ENCODE assay signal across 8 cellular contexts in the genomic region with DNA sequence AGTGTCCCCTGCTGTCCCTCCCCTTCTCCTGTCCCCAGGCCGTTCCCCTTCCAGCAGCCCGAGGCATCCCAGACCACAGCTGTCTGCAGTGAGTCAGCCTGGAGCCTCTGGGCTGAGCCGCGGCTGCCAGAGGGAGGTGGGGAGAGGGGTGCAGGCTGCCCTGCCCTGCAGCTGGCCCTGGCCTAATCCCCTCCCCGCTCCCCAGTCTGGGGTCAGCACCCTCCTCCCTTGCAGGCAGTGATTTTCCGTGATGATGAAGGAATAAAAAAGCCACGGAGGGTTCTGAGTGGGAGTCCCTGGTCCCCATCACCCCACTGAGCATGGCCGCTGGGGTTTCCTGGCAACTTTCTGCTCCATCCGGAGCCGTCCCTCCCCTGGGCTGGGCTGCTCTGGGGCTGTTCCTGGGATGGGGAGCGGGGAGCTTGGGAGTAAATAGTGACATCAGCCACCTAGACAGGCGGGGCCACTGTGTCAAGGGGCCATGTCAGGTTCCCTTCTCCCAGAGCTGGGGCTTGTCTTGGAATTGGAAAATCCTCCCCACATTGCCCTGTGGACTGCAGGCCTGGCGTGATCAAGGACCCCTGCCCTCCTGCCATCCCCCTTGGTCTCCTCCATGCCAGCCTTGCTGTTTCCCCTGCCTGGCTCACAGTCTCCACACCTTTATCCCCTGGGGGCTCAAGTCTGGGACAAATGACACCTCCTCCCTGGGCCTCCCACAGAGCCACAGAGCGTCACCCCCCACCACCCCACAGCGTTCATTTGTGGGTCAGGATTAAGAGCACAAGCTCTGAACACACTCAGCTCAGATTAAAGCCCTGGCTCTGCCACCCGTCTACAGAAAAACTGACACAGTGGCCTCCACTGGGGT. TPM values are rescaled to one million over a fixed set of nuclear protein-coding genes. Genes with fewer than 3 reads are reported as not detected.
DNase-seq lines count a peak whose midpoint lies in the region; ATAC-seq and TF ChIP-seq lines count a peak whose summit lies in the region.

No MANE protein-coding gene starts in this region.

- 0 out of 2 replicates have a peak overlapping the region, but pooled peaks have one; percentile 19 for H3K27ac ChIP-seq in GM23338 (ENCODE audit: low read depth)

- no peaks in the 10 kb centered on the region for H3K9me3 ChIP-seq in mucosa of stomach (ENCODE audit: control insufficient read depth, low read length)

- H3K4me3 ChIP-seq in GM23338 (no peak overlapping the region), epithelial cell of esophagus (ENCODE audit: low read length) (no peak overlapping the region), mucosa of stomach (ENCODE audit: low read length) (no peak overlapping the region)

- H3K79me2 ChIP-seq in GM23338 (replicated peaks; ENCODE audit: insufficient read depth): no peaks in the 10 kb centered on the region

- TF ChIP-seq CTCF in GM23338 (conservative IDR thresholded peaks at IDR 0.05; ENCODE audit: low read depth in 2 of 2) (no peak), epithelial cell of esophagus (IDR thresholded peaks at IDR 0.05; ENCODE audit: insufficient read depth, low read depth, low read length, missing control alignments) (no peak)

- no peaks in the 10 kb centered on the region; the same call in 1 of the 2 replicates for H4K20me1 ChIP-seq in GM23338 (replicated peaks; ENCODE audit: insufficient read depth)

- peaks cover 35% of the 10 kb centered on the region for H3F3A ChIP-seq in GM23338 (replicated peaks; ENCODE audit: low read depth)

- H3K36me3 Mint-ChIP-seq in GM23338 (ENCODE audit: low read depth): peaks cover 3% of the 10 kb centered on the region; the same call in 1 of the 3 replicates

- H3K9me3 Mint-ChIP-seq in GM23338: peaks cover 6% of the 10 kb centered on the region; the same call in 1 of the 3 replicates

- peak overlapping the region; percentile 30 for H3K9ac ChIP-seq in mucosa of stomach (ENCODE audit: low read length)

- H3K27me3 ChIP-seq in GM23338 (ENCODE audit: insufficient read depth) (no peaks in the 10 kb centered on the region), mucosa of stomach (ENCODE audit: control insufficient read depth, insufficient read depth, low read length) (no peaks in the 10 kb centered on the region)

- H3K4me2 ChIP-seq in GM23338: peak overlapping the region; percentile 55; the same call in 1 of the 2 replicates

- no peak overlapping the region for H3K27ac Mint-ChIP-seq in GM23338

- peaks cover 26% of the 10 kb centered on the region for H3K27me3 Mint-ChIP-seq in GM23338 (ENCODE audit: insufficient read depth, low read depth, poor library complexity)

- H2AFZ ChIP-seq in GM23338: no peak overlapping the region

- ATAC-seq in GM23338 (peak; percentile 39), GM21786 (IDR thresholded peaks at IDR 0.05; ENCODE audit: unreplicated experiment) (no peak), HG02642 (IDR thresholded peaks at IDR 0.05; ENCODE audit: poor library complexity, unreplicated experiment) (no peak), GM18511 (IDR thresholded peaks at IDR 0.05; ENCODE audit: unreplicated experiment) (no peak)

- H3K36me3 ChIP-seq in GM23338 (ENCODE audit: insufficient read depth) (no peaks in the 10 kb centered on the region), mucosa of stomach (ENCODE audit: control insufficient read depth, insufficient read depth, low read length) (no peaks in the 10 kb centered on the region)

- DNase-seq in GM23338 (ENCODE audit: low spot score) (peak; percentile 52), RPMI7951 (ENCODE audit: low read depth) (peak; percentile 92), epithelial cell of esophagus (ENCODE audit: low read depth) (peak; percentile 55), NCI-H2029 treated with DMSO at 0.1 percent for 48 hours (lab: John Stamatoyannopoulos, UW) (no peak)

- H3K4me1 Mint-ChIP-seq in GM23338: peaks cover 23% of the 10 kb centered on the region

- no peak overlapping the region for H3K4me3 Mint-ChIP-seq in GM23338

- peaks cover 37% of the 10 kb centered on the region for H3K4me1 ChIP-seq in GM23338 (ENCODE audit: insufficient read depth)
- H3K4me1 ChIP-seq in mucosa of stomach (ENCODE audit: control insufficient read depth, insufficient read depth, low read length): peaks cover 49% of the 10 kb centered on the region

- H3K9me2 ChIP-seq in GM23338 (ENCODE audit: insufficient read depth): no peaks in the 10 kb centered on the region

TF ChIP-seq in GM23338, 12 proteins besides CTCF, POLR2A, EP300 and RAD21:
- TF ChIP-seq POLR2AphosphoS5 (IDR thresholded peaks at IDR 0.05; ENCODE audit: low read depth) (0 out of 2 replicates have a peak, but pooled peaks have one; percentile 15), EZH2 (IDR thresholded peaks at IDR 0.05; ENCODE audit: low read depth, unreplicated experiment) (no peak)

RNA-seq across cellular contexts. Expression of gene SPC24, which starts 16.7 kb away (rescaled TPM):
- 38.7 and 42.2 TPM in 2 replicates for total RNA-seq in GM23338 (2014; rRNA removed; shearing (Covaris generic))
- 40.6 and 41.8 TPM in 2 replicates for polyA plus RNA-seq in GM23338 (2016; fragmentation: Nextera tagmentation; extraction: Ambion mirVana)
- 57.7 and 85.1 TPM in 2 replicates for total RNA-seq in RPMI7951 (2014; rRNA removed; shearing (Covaris generic))

RNA-seq across cellular contexts. Expression of gene LDLR, which starts 49.6 kb away (rescaled TPM):
- 160 and 180 TPM in 2 replicates for total RNA-seq in GM23338 (2014; rRNA removed; shearing (Covaris generic))
- 57.6 and 59.3 TPM in 2 replicates for polyA plus RNA-seq in GM23338 (2016; fragmentation: Nextera tagmentation; extraction: Ambion mirVana)
- total RNA-seq in RPMI7951 (2014; rRNA removed; shearing (Covaris generic)): 44.0 and 46.7 TPM in 2 replicates

RNA-seq across cellular contexts. Expression of gene KANK2, which starts 58.5 kb away (rescaled TPM):
- 47.5 and 65.4 TPM in 2 replicates for total RNA-seq in GM23338 (2014; rRNA removed; shearing (Covaris generic))
- 14.7 and 15.9 TPM in 2 replicates for polyA plus RNA-seq in GM23338 (2016; fragmentation: Nextera tagmentation; extraction: Ambion mirVana)
- 88.9 and 115 TPM in 2 replicates for total RNA-seq in RPMI7951 (2014; rRNA removed; shearing (Covaris generic))
